Comparison of ENCODE assay signal across 23 cellular contexts in genomic region chr1:22431965-22432364, GRCh38. TPM values are rescaled to one million over a fixed set of nuclear protein-coding genes. Genes with fewer than 3 reads are reported as not detected.
DNase-seq lines count a peak whose midpoint lies in the region; ATAC-seq, FAIRE-seq and TF ChIP-seq lines count a peak whose summit lies in the region.
"Had no signal": no experiment of that assay in that cellular context is flagged by ENCODE, and none has a peak within 500 bp of the region (broad histone marks: within the 10 kb centered on the region; RNA-seq: fewer than 3 reads in every experiment).

No MANE protein-coding gene starts in this region.

- CTCF ChIA-PET in OCI-LY7 (lab: Charles Lee; ENCODE audit: unreplicated experiment), result no interaction called here
- CTCF ChIA-PET in CD8-positive, alpha-beta T cell (lab: Charles Lee), result interaction anchor here (1.9 kb wide), 1 partner anchor 10 kb away, joined by 5 read pairs; no protein-coding TSS in a partner anchor

- no peak overlapping the region for H3K27ac ChIP-seq in OCI-LY7 (ENCODE audit: low read depth, low read length, poor library complexity, severe bottlenecking)
- H3K27ac ChIP-seq in CD8-positive, alpha-beta T cell (ENCODE audit: low read depth, low read length), result no peak overlapping the region
- H3K27ac ChIP-seq: BLaER1 treated with 17β-estradiol and CSF1 and Interleukin-3, amounts not matched to agents 10 nM and 100 nM; KMS-11; RWPE1 had no signal

- H3K4me1 Mint-ChIP-seq in memory B cell, result peaks cover 4% of the 10 kb centered on the region
- no peaks in the 10 kb centered on the region for H3K4me1 Mint-ChIP-seq in CD8-positive, alpha-beta T cell (ENCODE audit: low read depth)
- H3K4me1 Mint-ChIP-seq: CD4-positive, alpha-beta memory T cell had no signal

- peaks cover 3% of the 10 kb centered on the region for H3K27me3 Mint-ChIP-seq in memory B cell
- H3K27me3 Mint-ChIP-seq in CD8-positive, alpha-beta T cell (ENCODE audit: low read depth), result peaks cover 20% of the 10 kb centered on the region

- TF ChIP-seq CTCF in OCI-LY7 (conservative IDR thresholded peaks at IDR 0.05; ENCODE audit: low read length), result no peak
- TF ChIP-seq CTCF in CD8-positive, alpha-beta T cell (IDR thresholded peaks at IDR 0.05), result no peak

- peak overlapping the region; percentile 52 for H2AFZ ChIP-seq in OCI-LY7 (ENCODE audit: low read length)

- POLR2A ChIA-PET in OCI-LY7 (lab: Charles Lee), result interaction anchor here (0.6 kb wide), 1 partner anchor 560 kb away, joined by 3 read pairs; no protein-coding TSS in a partner anchor
- POLR2A ChIA-PET in CD8-positive, alpha-beta T cell (lab: Charles Lee), result no interaction called here

- H3K4me3 ChIP-seq in OCI-LY7 (ENCODE audit: low read depth, low read length, poor library complexity, severe bottlenecking), result peak overlapping the region; percentile 20
- no peak overlapping the region for H3K4me3 ChIP-seq in CD8-positive, alpha-beta T cell (ENCODE audit: low read depth, low read length)
- H3K4me3 ChIP-seq: BLaER1 treated with 17β-estradiol and CSF1 and Interleukin-3, amounts not matched to agents 10 nM and 100 nM had no signal

- 0 out of 2 replicates have a peak, but pooled peaks cover 3% of the 10 kb centered on the region for H3K9me3 ChIP-seq in OCI-LY7 (ENCODE audit: low read length)
- H3K9me3 ChIP-seq in CD8-positive, alpha-beta T cell (ENCODE audit: low read length), result no peaks in the 10 kb centered on the region

- no peaks in the 10 kb centered on the region for H3K36me3 Mint-ChIP-seq in memory B cell
- no peaks in the 10 kb centered on the region for H3K36me3 Mint-ChIP-seq in CD8-positive, alpha-beta T cell
- H3K36me3 Mint-ChIP-seq: CD4-positive, alpha-beta memory T cell had no signal

- peak overlapping the region; percentile 41 for H3K4me2 ChIP-seq in OCI-LY7 (ENCODE audit: low read length)
- H3K4me2 ChIP-seq: BLaER1 treated with 17β-estradiol and CSF1 and Interleukin-3, amounts not matched to agents 10 nM and 100 nM; KMS-11 had no signal

- BruUV-seq in OCI-LY7 (replicated peaks; lab: Mats Ljungman, UMichigan), result no TSS peak

- intact Hi-C loops in OCI-LY7 (cut with micrococcal nuclease; ENCODE audit: unreplicated experiment), result no loop called here
- intact Hi-C loops in CD8-positive, alpha-beta T cell (cut with DNase I, micrococcal nuclease), result no loop called here

- H3K79me2 ChIP-seq in OCI-LY7 (ENCODE audit: insufficient read depth, low read depth, low read length), result no peaks in the 10 kb centered on the region

- no peaks in the 10 kb centered on the region for H4K20me1 ChIP-seq in OCI-LY7 (ENCODE audit: insufficient read depth, low read length)
- H4K20me1 ChIP-seq: BLaER1 treated with 17β-estradiol and CSF1 and Interleukin-3, amounts not matched to agents 10 nM and 100 nM had no signal

- H3K27me3 ChIP-seq in CD8-positive, alpha-beta T cell (ENCODE audit: insufficient read depth, low read length), result no peaks in the 10 kb centered on the region
- H3K27me3 ChIP-seq: BLaER1 treated with 17β-estradiol and CSF1 and Interleukin-3, amounts not matched to agents 10 nM and 100 nM had no signal

- peaks cover 22% of the 10 kb centered on the region for H3K4me1 ChIP-seq in OCI-LY7 (ENCODE audit: insufficient read depth, low read length, poor library complexity, severe bottlenecking)
- H3K4me1 ChIP-seq in CD8-positive, alpha-beta T cell (ENCODE audit: insufficient read depth, low read length), result no peaks in the 10 kb centered on the region
- H3K4me1 ChIP-seq: BLaER1 treated with 17β-estradiol and CSF1 and Interleukin-3, amounts not matched to agents 10 nM and 100 nM had no signal

- H3K36me3 ChIP-seq in OCI-LY7 (ENCODE audit: insufficient read depth, low read length), result no peaks in the 10 kb centered on the region
- H3K36me3 ChIP-seq in CD8-positive, alpha-beta T cell (ENCODE audit: insufficient read depth, low read length), result no peaks in the 10 kb centered on the region
- H3K36me3 ChIP-seq: BLaER1 treated with 17β-estradiol and CSF1 and Interleukin-3, amounts not matched to agents 10 nM and 100 nM had no signal

- peak; percentile 39 for ATAC-seq in memory B cell (ENCODE audit: low read depth)
- no peak for ATAC-seq in CD8-positive, alpha-beta T cell
- ATAC-seq: SK-N-SH treated with all-trans-retinoic acid at 6 μM for 48 hours had no signal

- no peaks in the 10 kb centered on the region for H3K9me2 ChIP-seq in OCI-LY7 (ENCODE audit: insufficient read depth, low read length)

- H3K4me3 Mint-ChIP-seq in memory B cell, result no peak overlapping the region
- no peak overlapping the region for H3K4me3 Mint-ChIP-seq in CD8-positive, alpha-beta T cell
- H3K4me3 Mint-ChIP-seq: CD4-positive, alpha-beta memory T cell had no signal

- DNase-seq in GM12891 (ENCODE audit: insufficient read length, low spot score) (no peak), MV-4-11 (lab: John Stamatoyannopoulos, UW) (peak; percentile 33), OCI-LY7 (ENCODE audit: low spot score) (peak; percentile 11), memory B cell (ENCODE audit: low spot score in 2 of 2) (no peak), iPS-NIHi11 (ENCODE audit: low spot score) (no peak)
- no peak for DNase-seq in CD8-positive, alpha-beta T cell
- no peak for DNase-seq in effector CD8-positive, alpha-beta T cell (lab: John Stamatoyannopoulos, UW)
- DNase-seq: CD4-positive, alpha-beta memory T cell; GOT3; HCEC 1CT; NCI-H1105; NCI-H146; NCI-H2029 treated with DMSO at 0.1 percent for 48 hours; NCI-H345; NCI-H524; NCI-H774; SHP77 treated with DMSO at 0.1 percent for 48 hours; T-helper 1 cell had no signal

- FAIRE-seq in GM12891 (lab: Jason Lieb, UNC), result no peak
- FAIRE-seq: HTR-8/SVneo had no signal

- H3K27ac Mint-ChIP-seq in memory B cell, result no peak overlapping the region
- H3K27ac Mint-ChIP-seq in CD8-positive, alpha-beta T cell, result no peak overlapping the region
- H3K27ac Mint-ChIP-seq: CD4-positive, alpha-beta memory T cell had no signal

- no peak for TF ChIP-seq POLR2A in GM12891 (IDR thresholded peaks at IDR 0.05; ENCODE audit: low read depth, low read length)

- peaks cover 4% of the 10 kb centered on the region for H3K9me3 Mint-ChIP-seq in memory B cell
- no peaks in the 10 kb centered on the region for H3K9me3 Mint-ChIP-seq in CD8-positive, alpha-beta T cell

TF ChIP-seq in GM12891, 5 proteins besides CTCF, POLR2A, EP300 and RAD21:
- TF ChIP-seq POU2F2 (IDR thresholded peaks at IDR 0.05; ENCODE audit: low read depth, low read length) (no peak), TAF1 (IDR thresholded peaks at IDR 0.05; ENCODE audit: low read depth, low read length) (no peak), SPI1 (IDR thresholded peaks at IDR 0.05; ENCODE audit: low read depth, low read length) (peak; percentile 25; the same call in 1 of the 2 replicates)
TF ChIP-seq in GM12891: peak in this region for 1.

RNA-seq across cellular contexts. Expression of gene ZBTB40, which starts 19.7 kb away (rescaled TPM):
- 5.3 TPM for polyA plus RNA-seq in GM12891 (2012; ENCODE audit: low read depth, missing spikeins)
- 15.6 and 16.6 TPM in 2 replicates for total RNA-seq in OCI-LY7 (2014; rRNA removed; shearing (Covaris generic))
- total RNA-seq in OCI-LY7 (2022), result 15.6 and 17.3 TPM in 2 replicates
- total RNA-seq in CD8-positive, alpha-beta T cell, result 10 to 100 TPM; 20.9 to 21.3 TPM

Comparison
In these comparisons a context has a peak if more than half of its experiments do, and no peak if none do; other contexts are left out.
1. DNase-seq: peak in MV-4-11 (single experiment) and OCI-LY7 (single experiment); none in GM12891 (single experiment), memory B cell (0 of 2), CD8-positive, alpha-beta T cell (0 of 7), iPS-NIHi11 (single experiment) and effector CD8-positive, alpha-beta T cell (single experiment).